Comparison of ENCODE assay signal across 15 cellular contexts in the genomic region with DNA sequence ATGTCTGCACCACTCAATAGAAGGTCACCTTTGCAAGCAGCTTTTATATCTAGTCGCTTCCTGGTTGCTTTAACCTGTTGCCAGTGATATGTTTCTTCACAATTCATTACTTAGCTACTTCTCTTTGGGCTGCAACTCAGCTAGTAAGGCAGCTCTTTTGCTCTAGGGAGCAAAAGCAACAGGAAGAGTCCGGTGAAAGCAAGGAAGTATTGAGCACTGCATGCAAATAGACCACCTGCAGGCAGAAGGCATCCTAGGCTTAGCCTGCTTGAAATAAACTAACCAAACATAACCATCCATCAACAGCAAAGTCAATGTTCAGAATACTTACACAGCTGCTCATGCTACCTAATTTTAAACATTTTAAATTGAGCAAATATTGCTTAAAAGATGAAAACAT.
DNase-seq lines count a peak whose midpoint lies in the region; FAIRE-seq and TF ChIP-seq lines count a peak whose summit lies in the region.
"Had no signal": no experiment of that assay in that cellular context is flagged by ENCODE, and none has a peak within 500 bp of the region (broad histone marks: within the 10 kb centered on the region; RNA-seq: fewer than 3 reads in every experiment).

No MANE protein-coding gene starts in this region.

- no peak overlapping the region for H4K5ac ChIP-seq in H9 (ENCODE audit: insufficient read length, low read depth, low read length)

- FAIRE-seq in RCC 7860 (lab: Jason Lieb, UNC) (no peak), GM12892 (lab: Jason Lieb, UNC) (no peak)

- H3K79me1 ChIP-seq in H9 (ENCODE audit: insufficient read depth, low read depth, low read length, poor library complexity, severe bottlenecking), result no peaks in the 10 kb centered on the region

- no peak overlapping the region for H3K14ac ChIP-seq in H9 (ENCODE audit: insufficient read depth, low read length)

- DNase-seq in H9, result peak; percentile 35
- peak; percentile 38 to 56 for DNase-seq in SHP77 (lab: John Stamatoyannopoulos, UW)
- DNase-seq in iPS-NIHi7 (ENCODE audit: extremely low spot score), result peak; percentile 15
- no peak for DNase-seq in RCC 7860 (ENCODE audit: low spot score)
- DNase-seq in NCI-H82 treated with DMSO at 0.1 percent for 48 hours (lab: John Stamatoyannopoulos, UW; ENCODE audit: unreplicated experiment), result no peak
- no peak for DNase-seq in GM12892 (ENCODE audit: insufficient read length)
- no peak for DNase-seq in amniotic stem cell (lab: John Stamatoyannopoulos, UW)
- DNase-seq: CD4-positive, alpha-beta T cell; NCI-H1105 treated with DMSO at 0.1 percent for 48 hours; OCI-M1; RPMI8226; SJCRH30; T-helper 17 cell had no signal

- no peak overlapping the region for H2BK5ac ChIP-seq in H9 (ENCODE audit: insufficient read length, low read length)

- H3K4me1 ChIP-seq in BLaER1 treated with 17β-estradiol and CSF1 and Interleukin-3, amounts not matched to agents 10 nM and 100 nM, result peaks cover 0 to 10% (median 8%) of the 10 kb centered on the region in 10 experiments; a peak in 8 of 20 replicates
- H3K4me1 ChIP-seq in H9 (ENCODE audit: insufficient read depth, low read length), result no peaks in the 10 kb centered on the region; the same call in 1 of the 2 replicates
- H3K4me1 ChIP-seq: SJCRH30 had no signal

- no peak overlapping the region for H3K9ac ChIP-seq in BLaER1 treated with 17β-estradiol and CSF1 and Interleukin-3, amounts not matched to agents 10 nM and 100 nM
- no peak overlapping the region for H3K9ac ChIP-seq in H9 (ENCODE audit: extremely low read depth, insufficient read length, low read length)

- peaks cover 0 to 6% (median 5%) of the 10 kb centered on the region in 3 experiments; a peak in 4 of 7 replicates for H3K36me3 Mint-ChIP-seq in H9 (ENCODE audit: insufficient read depth in 1 of 3, low read depth in 3 of 3)
- H3K36me3 Mint-ChIP-seq: IgD-negative memory B cell had no signal

- no peak overlapping the region for H3K4me3 Mint-ChIP-seq in H9
- H3K4me3 Mint-ChIP-seq: CD4-positive, alpha-beta T cell; T-helper 17 cell had no signal

- no peak overlapping the region for H2AFZ ChIP-seq in H9 (ENCODE audit: low read length)

- H3K9me3 Mint-ChIP-seq in H9, result peaks cover 3 to 6% of the 10 kb centered on the region in 2 experiments; a peak in 4 of 5 replicates

- peak overlapping the region in 7 of 11 experiments; percentile 0 to 44 (median 30); a peak in 10 of 22 replicates for H3K4me2 ChIP-seq in BLaER1 treated with 17β-estradiol and CSF1 and Interleukin-3, amounts not matched to agents 10 nM and 100 nM
- no peak overlapping the region for H3K4me2 ChIP-seq in H9 (ENCODE audit: insufficient read depth, insufficient read length, low read length)

- no peak overlapping the region for H3K4me3 ChIP-seq in BLaER1 treated with 17β-estradiol and CSF1 and Interleukin-3, amounts not matched to agents 10 nM and 100 nM
- H3K4me3 ChIP-seq: SJCRH30 had no signal

- H3K56ac ChIP-seq in H9 (ENCODE audit: insufficient read length, low read depth, low read length), result no peak overlapping the region

- H3K79me2 ChIP-seq in H9 (ENCODE audit: insufficient read depth, low read length), result no peaks in the 10 kb centered on the region

- H3K27ac ChIP-seq in BLaER1 treated with 17β-estradiol and CSF1 and Interleukin-3, amounts not matched to agents 10 nM and 100 nM, result no peak overlapping the region
- H3K27ac ChIP-seq in H9 (ENCODE audit: insufficient read length, low read depth, low read length), result no peak overlapping the region
- H3K27ac ChIP-seq: SJCRH30 had no signal

- H3K18ac ChIP-seq in H9 (ENCODE audit: insufficient read length, low read depth, low read length), result no peak overlapping the region

- no peaks in the 10 kb centered on the region for H4K20me1 ChIP-seq in BLaER1 treated with 17β-estradiol and CSF1 and Interleukin-3, amounts not matched to agents 10 nM and 100 nM
- no peaks in the 10 kb centered on the region for H4K20me1 ChIP-seq in H9 (ENCODE audit: control insufficient read depth, insufficient read depth, insufficient read length)

- WGBS in H9 (ENCODE audit: extremely low coverage, insufficient read length, low lambda C conversion rate), result no CpG with 5 or more reads among the region's 2 CpGs

- no peak for TF ChIP-seq CTCF in H9 (conservative IDR thresholded peaks at IDR 0.05)

- no peak overlapping the region for H3K23ac ChIP-seq in H9 (ENCODE audit: insufficient read length, low read depth, low read length)

- no peaks in the 10 kb centered on the region for H3K36me3 ChIP-seq in BLaER1 treated with 17β-estradiol and CSF1 and Interleukin-3, amounts not matched to agents 10 nM and 100 nM
- H3K36me3 ChIP-seq: SJCRH30 had no signal

- TF ChIP-seq POLR2A in GM12892 (IDR thresholded peaks at IDR 0.05; ENCODE audit: low read depth, low read length), result no peak

- peaks cover 22% of the 10 kb centered on the region in 2 experiments for H3K4me1 Mint-ChIP-seq in H9
- H3K4me1 Mint-ChIP-seq: T-helper 17 cell had no signal

- no peak overlapping the region for H3K4ac ChIP-seq in H9 (ENCODE audit: low read depth, low read length)

- H4K8ac ChIP-seq in H9 (replicated peaks; ENCODE audit: insufficient read length, low read depth, low read length), result no peak overlapping the region

- no peak overlapping the region for H2AK5ac ChIP-seq in H9 (ENCODE audit: insufficient read length, low read length)

- no peaks in the 10 kb centered on the region; the same call in 1 of the 2 replicates for H3K27me3 Mint-ChIP-seq in H9 (ENCODE audit: low read depth)
- H3K27me3 Mint-ChIP-seq: CD4-positive, alpha-beta T cell; IgD-negative memory B cell; T-helper 17 cell had no signal

- no peak overlapping the region for H2BK20ac ChIP-seq in H9 (ENCODE audit: low read depth, low read length, poor library complexity, severe bottlenecking)

- H2BK120ac ChIP-seq in H9 (ENCODE audit: low read depth, low read length, poor library complexity, severe bottlenecking), result no peak overlapping the region

- no peak overlapping the region for H3T11ph ChIP-seq in H9 (ENCODE audit: low read length)

- no peak overlapping the region for H4K91ac ChIP-seq in H9 (ENCODE audit: insufficient read length, low read depth, low read length)

- H3K27ac Mint-ChIP-seq in H9, result peak overlapping the region in 1 of 3 experiments; percentile 44; a peak in 2 of 7 replicates
- H3K27ac Mint-ChIP-seq: CD4-positive, alpha-beta T cell; T-helper 17 cell had no signal

- no peak overlapping the region for H2BK15ac ChIP-seq in H9 (ENCODE audit: low read depth, low read length)

- H3K27me3 ChIP-seq in BLaER1 treated with 17β-estradiol and CSF1 and Interleukin-3, amounts not matched to agents 10 nM and 100 nM, result no peaks in the 10 kb centered on the region
- no peaks in the 10 kb centered on the region for H3K27me3 ChIP-seq in H9 (ENCODE audit: insufficient read depth, low read length)
- H3K27me3 ChIP-seq: SJCRH30 had no signal

- no peaks in the 10 kb centered on the region for H3K9me3 ChIP-seq in BLaER1 treated with 17β-estradiol and CSF1 and Interleukin-3, amounts not matched to agents 10 nM and 100 nM (replicated peaks in 1 of 11)
- H3K9me3 ChIP-seq in H9 (ENCODE audit: control insufficient read depth, low read depth, low read length), result no peaks in the 10 kb centered on the region
- H3K9me3 ChIP-seq: SJCRH30 had no signal

- H2BK12ac ChIP-seq in H9 (ENCODE audit: insufficient read length, low read depth, low read length), result no peak overlapping the region

- no peaks in the 10 kb centered on the region for H3K23me2 ChIP-seq in H9 (ENCODE audit: insufficient read length, low read depth, low read length, poor library complexity, severe bottlenecking)

Comparison
In these comparisons a context has a peak if more than half of its experiments do, and no peak if none do; other contexts are left out.
1. DNase-seq: peak in H9 (single experiment), SHP77 (2 of 2) and iPS-NIHi7 (single experiment); none in RCC 7860 (single experiment), NCI-H82 treated with DMSO at 0.1 percent for 48 hours (single experiment), GM12892 (single experiment) and amniotic stem cell (single experiment).